In the genomic region with DNA sequence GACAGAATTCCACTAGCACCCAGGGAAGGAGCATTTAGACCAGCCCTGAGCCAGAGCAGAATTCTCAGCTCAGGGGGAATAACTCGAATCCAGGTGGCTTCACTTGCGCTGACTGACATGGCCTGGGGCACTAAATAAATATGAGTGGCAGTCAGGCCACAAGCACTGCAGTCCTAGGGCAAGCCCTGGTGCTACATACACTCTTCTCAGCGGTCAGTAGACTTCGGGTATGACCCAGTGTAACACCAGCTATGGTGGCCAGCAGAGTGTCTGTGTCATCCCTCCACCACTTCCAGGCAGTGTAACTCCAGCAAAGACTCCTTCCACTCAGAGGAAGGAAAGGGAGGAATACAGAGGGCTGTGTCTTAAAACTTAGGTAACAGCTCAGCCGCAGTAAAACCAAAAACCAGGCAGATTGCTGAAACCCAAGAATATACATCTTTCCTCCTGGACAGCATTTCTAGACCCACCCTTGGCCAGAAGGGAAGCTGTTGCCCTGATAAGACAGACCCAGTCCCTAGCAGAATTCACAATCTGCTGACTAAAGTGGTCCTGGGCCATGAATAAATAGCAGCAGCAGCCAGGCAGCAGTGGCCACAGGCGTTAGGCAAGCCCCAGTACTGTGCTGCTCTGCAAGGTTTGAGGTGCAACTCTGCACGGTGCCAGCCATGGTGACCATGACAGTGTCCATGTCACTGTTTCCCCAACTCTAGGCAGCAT, we compare ENCODE assay signal across 25 cellular contexts.
"Had no signal": no experiment of that assay in that cellular context is flagged by ENCODE, and none has a peak within 500 bp of the region (broad histone marks: within the 10 kb centered on the region; RNA-seq: fewer than 3 reads in every experiment).

No MANE protein-coding gene starts in this region.

- H3K4me3 ChIP-seq: esophagus muscularis mucosa, lower lobe of right lung, neural progenitor cell, tibial artery, uterus had no signal

- ATAC-seq: naive thymus-derived CD4-positive, alpha-beta T cell; stimulated activated naive CD8-positive, alpha-beta T cell treated with anti-CD3 and anti-CD28 coated beads, Interleukin-15, amount 100 ng/mL, for 72 hours had no signal

- DNase-seq: activated CD4-positive, alpha-beta T cell treated with anti-CD3 and anti-CD28 coated beads for 1 hour; activated CD4-positive, alpha-beta T cell treated with anti-CD3 and anti-CD28 coated beads, Interleukin-2, amount 50 U/mL, for 1 hour; activated gamma-delta T cell treated with Interleukin-2 at 50 U/mL for 16 hours; activated T-cell treated with anti-CD3 and anti-CD28 coated beads, Interleukin-2, amount 50 U/mL, for 1 hour; aorta; brain microvascular endothelial cell; effector memory CD4-positive, alpha-beta T cell; hypothalamus; left cardiac atrium; lower lobe of right lung; mesendoderm; naive thymus-derived CD4-positive, alpha-beta T cell; retina; stimulated activated CD4-positive, alpha-beta T cell treated with anti-CD3 and anti-CD28 coated beads, Interleukin-4, amount 100 ng/mL, for 4 hours; stimulated activated naive CD8-positive, alpha-beta T cell treated with anti-CD3 and anti-CD28 coated beads, Interleukin-15, amount 100 ng/mL, for 72 hours; SW 1271; T-helper 2 cell; tibial artery; uterus; WERI-Rb-1 had no signal

- H3K27ac ChIP-seq: brain microvascular endothelial cell, esophagus muscularis mucosa, lower lobe of right lung, neural progenitor cell, tibial artery, uterus, WERI-Rb-1 had no signal

- H3K36me3 ChIP-seq: brain microvascular endothelial cell, uterus had no signal

- H3K4me2 ChIP-seq: neural progenitor cell had no signal

- H3K4me3 Mint-ChIP-seq: activated naive CD4-positive, alpha-beta T cell treated with anti-CD3 and anti-CD28 coated beads, Interleukin-2, amount 50 U/mL, for 24 hours; central memory CD8-positive, alpha-beta T cell; naive thymus-derived CD4-positive, alpha-beta T cell; neural progenitor cell; stimulated activated naive CD8-positive, alpha-beta T cell treated with anti-CD3 and anti-CD28 coated beads, Interleukin-15, amount 100 ng/mL, for 72 hours had no signal

- H3K27ac Mint-ChIP-seq: activated naive CD4-positive, alpha-beta T cell treated with anti-CD3 and anti-CD28 coated beads, Interleukin-2, amount 50 U/mL, for 24 hours; neural progenitor cell; progenitor cell of endocrine pancreas had no signal

- H3K4me1 Mint-ChIP-seq: neural progenitor cell; stimulated activated naive CD8-positive, alpha-beta T cell treated with anti-CD3 and anti-CD28 coated beads, Interleukin-15, amount 100 ng/mL, for 72 hours had no signal

- H3K4me1 ChIP-seq: esophagus muscularis mucosa, lower lobe of right lung, tibial artery, uterus had no signal

- H3K27me3 Mint-ChIP-seq: activated naive CD4-positive, alpha-beta T cell treated with anti-CD3 and anti-CD28 coated beads, Interleukin-2, amount 50 U/mL, for 24 hours; central memory CD8-positive, alpha-beta T cell; naive thymus-derived CD4-positive, alpha-beta T cell; progenitor cell of endocrine pancreas; stimulated activated naive CD8-positive, alpha-beta T cell treated with anti-CD3 and anti-CD28 coated beads, Interleukin-15, amount 100 ng/mL, for 72 hours had no signal

- H3K27me3 ChIP-seq: brain microvascular endothelial cell, esophagus muscularis mucosa, neural progenitor cell, tibial artery, uterus had no signal

- H2AFZ ChIP-seq: neural progenitor cell had no signal
